In genomic region chr11:117515892-117516291, GRCh38 we compare ENCODE assay signal across 34 cellular contexts.
"Had no signal": no experiment of that assay in that cellular context is flagged by ENCODE, and none has a peak within 500 bp of the region (broad histone marks: within the 10 kb centered on the region; RNA-seq: fewer than 3 reads in every experiment).

No MANE protein-coding gene starts in this region.

- H3K9me3 ChIP-seq: MG63 had no signal

- H3K4me2 ChIP-seq: KMS-11 had no signal

- H3K4me3 ChIP-seq: MG63 had no signal

- DNase-seq: Karpas-422, Kasumi-1, MG63, MM.1S, MV-4-11, NCI-H1048, NCI-H1092, NCI-H1092 treated with DMSO at 0.1 percent for 48 hours, NCI-H1105, NCI-H1105 treated with DMSO at 0.1 percent for 48 hours, NCI-H1417 treated with DMSO at 0.1 percent for 48 hours, NCI-H1436, NCI-H1436 treated with DMSO at 0.1 percent for 48 hours, NCI-H146, NCI-H1694, NCI-H1694 treated with DMSO at 0.1 percent for 48 hours, NCI-H187, NCI-H187 treated with DMSO at 0.1 percent for 48 hours, NCI-H1930, NCI-H2029, NCI-H2029 treated with DMSO at 0.1 percent for 48 hours, NCI-H2081, NCI-H2081 treated with DMSO at 0.1 percent for 48 hours, NCI-H2107, NCI-H2171, NCI-H2171 treated with DMSO at 0.1 percent for 48 hours, NCI-H2227 treated with DMSO at 0.1 percent for 48 hours, NCI-H226, NCI-H345, NCI-H446, NCI-H446 treated with DMSO at 0.1 percent for 48 hours, NCI-H510A, NCI-H510A treated with DMSO at 0.1 percent for 48 hours had no signal

- H3K27ac ChIP-seq: KMS-11 had no signal

- H3K27me3 ChIP-seq: MG63 had no signal

- H3K36me3 ChIP-seq: MG63 had no signal

- H3K9ac ChIP-seq: KMS-11 had no signal
